In the genomic region with DNA sequence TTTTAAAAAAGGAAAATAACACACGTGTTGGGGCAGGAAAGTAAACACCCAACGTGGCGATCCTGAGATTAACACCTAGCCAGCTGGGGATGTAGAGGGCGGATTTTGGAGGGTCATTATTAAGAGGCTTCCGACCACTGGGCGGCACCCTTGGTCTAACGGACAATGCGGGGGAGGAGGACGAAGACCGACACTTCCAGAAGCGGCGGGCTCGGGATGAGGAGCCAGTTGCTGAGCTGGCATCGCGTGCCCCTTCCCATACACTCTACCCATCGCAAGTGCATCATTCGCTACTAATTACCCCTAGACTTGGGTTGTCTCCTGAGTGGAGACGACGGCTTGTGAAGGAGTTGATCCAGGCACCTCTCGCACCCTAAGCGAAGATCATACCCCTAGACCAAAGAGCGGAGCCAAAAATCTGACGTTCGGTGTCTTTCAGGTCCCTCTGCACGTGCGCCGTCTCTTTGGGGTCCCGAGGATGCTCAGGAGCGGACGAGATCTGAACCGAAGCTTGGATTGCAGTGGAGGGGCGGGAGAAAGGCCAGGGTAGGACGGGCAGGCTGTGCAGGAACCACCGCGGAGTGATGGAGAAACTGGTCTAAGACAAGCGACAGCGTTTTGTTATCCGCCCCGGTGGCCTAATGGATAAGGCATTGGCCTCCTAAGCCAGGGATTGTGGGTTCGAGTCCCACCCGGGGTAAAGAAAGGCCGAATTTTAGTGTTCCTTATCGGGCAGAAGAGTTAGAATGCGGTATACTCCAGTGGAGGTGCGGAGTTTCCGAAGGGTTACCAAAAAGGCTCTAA, we compare ENCODE assay signal across 8 cellular contexts. TPM values are rescaled to one million over a fixed set of nuclear protein-coding genes. Genes with fewer than 3 reads are reported as not detected.
DNase-seq lines count a peak whose midpoint lies in the region; ATAC-seq and TF ChIP-seq lines count a peak whose summit lies in the region.

No MANE protein-coding gene starts in this region.

- H3K4me1 Mint-ChIP-seq in GM23338: peaks cover 6% of the 10 kb centered on the region

- peaks cover 44% of the 10 kb centered on the region for H3K27me3 Mint-ChIP-seq in GM23338 (ENCODE audit: insufficient read depth, low read depth, poor library complexity)

- peaks cover 13% of the 10 kb centered on the region for H3K9me3 Mint-ChIP-seq in GM23338

- H3K36me3 Mint-ChIP-seq in GM23338 (ENCODE audit: low read depth): peaks cover 5% of the 10 kb centered on the region; the same call in 2 of the 3 replicates

- H3K4me3 Mint-ChIP-seq in GM23338: peak overlapping the region; percentile 83

- peak overlapping the region; percentile 48; the same call in 1 of the 2 replicates for H3K27ac ChIP-seq in ACC112 (ENCODE audit: low read depth, low read length)
- no peak overlapping the region for H3K27ac ChIP-seq in GM23338 (ENCODE audit: low read depth)
- H3K27ac ChIP-seq in VCaP: peak overlapping the region; percentile 20; the same call in 1 of the 2 replicates

- no peaks in the 10 kb centered on the region for H3K79me2 ChIP-seq in ACC112 (ENCODE audit: control insufficient read depth, insufficient read depth, low read length, unreplicated experiment)
- no peaks in the 10 kb centered on the region for H3K79me2 ChIP-seq in GM23338 (replicated peaks; ENCODE audit: insufficient read depth)

- H2AFZ ChIP-seq in ACC112 (ENCODE audit: low read length, unreplicated experiment) (peak overlapping the region; percentile 72), GM23338 (peak overlapping the region; percentile 84)

- peak; percentile 27 for ATAC-seq in GM23338
- ATAC-seq in GM21825 (IDR thresholded peaks at IDR 0.05; ENCODE audit: unreplicated experiment): no peak

- H3K4me3 ChIP-seq in ACC112 (ENCODE audit: low read depth, low read length): peak overlapping the region; percentile 80
- H3K4me3 ChIP-seq in GM23338: peak overlapping the region; percentile 68
- peak overlapping the region; percentile 49 to 53 for H3K4me3 ChIP-seq in cardiac fibroblast (replicated peaks in 1 of 2; ENCODE audit: low read depth in 2 of 2, low read length in 2 of 2)

- H3K27me3 ChIP-seq in ACC112 (ENCODE audit: insufficient read depth, low read length): no peaks in the 10 kb centered on the region
- H3K27me3 ChIP-seq in GM23338 (ENCODE audit: insufficient read depth): peaks cover 18% of the 10 kb centered on the region

- H3K9me2 ChIP-seq in GM23338 (ENCODE audit: insufficient read depth): no peaks in the 10 kb centered on the region

- peak; percentile 96 for DNase-seq in GM23338 (ENCODE audit: low spot score)
- DNase-seq in NCI-H2171 (lab: John Stamatoyannopoulos, UW): peak; percentile 75
- peak; percentile 91 to 95 for DNase-seq in cardiac fibroblast (ENCODE audit: low read depth in 2 of 2)
- DNase-seq in inferior parietal cortex (ENCODE audit: extremely low spot score): peak; percentile 92
- DNase-seq in smooth muscle cell of the brain vasculature (ENCODE audit: low read depth, low spot score): peak; percentile 73

- H4K20me1 ChIP-seq in GM23338 (replicated peaks; ENCODE audit: insufficient read depth): no peaks in the 10 kb centered on the region

- H3K4me1 ChIP-seq in ACC112 (ENCODE audit: control insufficient read depth, insufficient read depth, low read length, unreplicated experiment) (peaks cover 4% of the 10 kb centered on the region), GM23338 (ENCODE audit: insufficient read depth) (peaks cover 5% of the 10 kb centered on the region; the same call in 1 of the 2 replicates)

- peak overlapping the region; percentile 75 for H3K4me2 ChIP-seq in GM23338

- peak; percentile 57 to 90 for TF ChIP-seq CTCF in GM23338 (conservative IDR thresholded peaks at IDR 0.05; ENCODE audit: low read depth in 2 of 2)
- TF ChIP-seq CTCF in VCaP (conservative IDR thresholded peaks at IDR 0.05): peak; percentile 57
- TF ChIP-seq CTCF in cardiac fibroblast (IDR thresholded peaks at IDR 0.05; ENCODE audit: low read depth, low read length): peak; percentile 34

- peaks cover 41% of the 10 kb centered on the region for H3F3A ChIP-seq in GM23338 (replicated peaks; ENCODE audit: low read depth)

- peak overlapping the region; percentile 86; the same call in 1 of the 2 replicates for H3K27ac Mint-ChIP-seq in GM23338

- H3K36me3 ChIP-seq in ACC112 (ENCODE audit: insufficient read depth, low read length) (no peaks in the 10 kb centered on the region), GM23338 (ENCODE audit: insufficient read depth) (no peaks in the 10 kb centered on the region)

TF ChIP-seq in GM23338, 12 proteins besides CTCF, POLR2A, EP300 and RAD21:
- no peak for TF ChIP-seq POLR2AphosphoS5 (IDR thresholded peaks at IDR 0.05; ENCODE audit: low read depth)
- no peak for TF ChIP-seq EZH2phosphoT487 (IDR thresholded peaks at IDR 0.05; ENCODE audit: unreplicated experiment)
- TF ChIP-seq CREB1 (CRISPR knock-in tag; IDR thresholded peaks at IDR 0.05; ENCODE audit: low read depth): peak; percentile 67
- TF ChIP-seq ZNF331 (CRISPR knock-in tag; IDR thresholded peaks at IDR 0.05; ENCODE audit: low read depth): 0 out of 2 replicates have a peak, but pooled peaks have one; percentile 21
- peak; percentile 12 for TF ChIP-seq JUNB (IDR thresholded peaks at IDR 0.05; ENCODE audit: unreplicated experiment)
- TF ChIP-seq, protein P1, sequence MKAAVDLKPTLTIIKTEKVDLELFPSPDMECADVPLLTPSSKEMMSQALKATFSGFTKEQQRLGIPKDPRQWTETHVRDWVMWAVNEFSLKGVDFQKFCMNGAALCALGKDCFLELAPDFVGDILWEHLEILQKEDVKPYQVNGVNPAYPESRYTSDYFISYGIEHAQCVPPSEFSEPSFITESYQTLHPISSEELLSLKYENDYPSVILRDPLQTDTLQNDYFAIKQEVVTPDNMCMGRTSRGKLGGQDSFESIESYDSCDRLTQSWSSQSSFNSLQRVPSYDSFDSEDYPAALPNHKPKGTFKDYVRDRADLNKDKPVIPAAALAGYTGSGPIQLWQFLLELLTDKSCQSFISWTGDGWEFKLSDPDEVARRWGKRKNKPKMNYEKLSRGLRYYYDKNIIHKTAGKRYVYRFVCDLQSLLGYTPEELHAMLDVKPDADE (IDR thresholded peaks at IDR 0.05): peak; percentile 42; the same call in 1 of the 2 replicates

RNA-seq across cellular contexts. Expression of a gene that starts 17.6 kb away (rescaled TPM):
- total RNA-seq in GM23338 (2014; rRNA removed; shearing (Covaris generic)): 10.4 and 10.6 TPM in 2 replicates
- 2.9 and 3.5 TPM in 2 replicates for polyA plus RNA-seq in GM23338 (2016; fragmentation: Nextera tagmentation; extraction: Ambion mirVana)

RNA-seq across cellular contexts. Expression of a gene that starts 35.5 kb away (rescaled TPM):
- 0.38 TPM in 1 of 2 replicates, not detected in the other for total RNA-seq in GM23338 (2014; rRNA removed; shearing (Covaris generic))
- polyA plus RNA-seq in GM23338 (2016; fragmentation: Nextera tagmentation; extraction: Ambion mirVana): not detected in 2 replicates

RNA-seq across cellular contexts. Expression of a gene that starts 40.1 kb away (rescaled TPM):
- 29.1 and 29.9 TPM in 2 replicates for total RNA-seq in GM23338 (2014; rRNA removed; shearing (Covaris generic))
- 15.7 and 16.6 TPM in 2 replicates for polyA plus RNA-seq in GM23338 (2016; fragmentation: Nextera tagmentation; extraction: Ambion mirVana)

RNA-seq across cellular contexts. Expression of a gene that starts 53.4 kb away (rescaled TPM):
- total RNA-seq in GM23338 (2014; rRNA removed; shearing (Covaris generic)): 434 and 519 TPM in 2 replicates
- polyA plus RNA-seq in GM23338 (2016; fragmentation: Nextera tagmentation; extraction: Ambion mirVana): 217 and 220 TPM in 2 replicates
